ENCODE assay signal across 17 cellular contexts in genomic region chr1:94678187-94678863, GRCh38.
"Had no signal": no experiment of that assay in that cellular context is flagged by ENCODE, and none has a peak within 500 bp of the region (broad histone marks: within the 10 kb centered on the region; RNA-seq: fewer than 3 reads in every experiment).

No MANE protein-coding gene starts in this region.

- H3K9me3 ChIP-seq: heart right ventricle, thyroid gland had no signal

- H3K4me1 ChIP-seq: foreskin keratinocyte, heart right ventricle had no signal

- DNase-seq: activated CD4-positive, alpha-beta T cell treated with anti-CD3 and anti-CD28 coated beads, Interleukin-2, amount 50 U/mL, for 4 hours; activated CD4-positive, CD25-positive, alpha-beta regulatory T cell treated with anti-CD3 and anti-CD28 coated beads, Interleukin-2, amount 50 U/mL, for 72 hours; activated CD8-positive, alpha-beta memory T cell treated with anti-CD3 and anti-CD28 coated beads, Interleukin-2, amount 10 ng/mL, durations not matched to agents 7 days and 5 days; activated naive CD4-positive, alpha-beta T cell treated with anti-CD3 and anti-CD28 coated beads, Interleukin-2, amount 50 U/mL, for 16 hours; activated T-cell treated with anti-CD3 and anti-CD28 coated beads, Interleukin-2, amount 50 U/mL, for 1 hour; foreskin keratinocyte; heart right ventricle; mammary epithelial cell; naive thymus-derived CD8-positive, alpha-beta T cell; stimulated activated CD4-positive, alpha-beta T cell treated with anti-CD3 and anti-CD28 coated beads, Interleukin-12 subunit alpha, Interleukin-12 subunit beta, amount 100 ng/mL, for 4 hours; stimulated activated CD4-positive, alpha-beta T cell treated with anti-CD3 and anti-CD28 coated beads, Interleukin-2, amount 100 ng/mL, for 24 hours; thyroid gland had no signal

- H3K36me3 ChIP-seq: cardiac muscle cell, heart right ventricle, thyroid gland had no signal

- H3K27ac ChIP-seq: cardiac muscle cell, foreskin keratinocyte, heart right ventricle had no signal

- H3K4me3 ChIP-seq: cardiac muscle cell, heart right ventricle, thyroid gland had no signal

- H3K27me3 ChIP-seq: cardiac muscle cell, foreskin keratinocyte, heart right ventricle, thyroid gland had no signal

- FAIRE-seq: colon had no signal

- ATAC-seq: activated CD8-positive, alpha-beta memory T cell treated with anti-CD3 and anti-CD28 coated beads, Interleukin-2, amount 10 ng/mL, durations not matched to agents 7 days and 5 days; esophagus mucosa; foreskin keratinocyte; naive thymus-derived CD8-positive, alpha-beta T cell; SK-N-SH treated with all-trans-retinoic acid at 6 μM for 48 hours; stimulated activated effector memory CD8-positive, alpha-beta T cell treated with anti-CD3 and anti-CD28 coated beads, Interleukin-12 subunit alpha, Interleukin-12 subunit beta, amount 100 ng/mL, for 72 hours had no signal
